Comparison of ENCODE assay signal across 15 cellular contexts in the genomic region with DNA sequence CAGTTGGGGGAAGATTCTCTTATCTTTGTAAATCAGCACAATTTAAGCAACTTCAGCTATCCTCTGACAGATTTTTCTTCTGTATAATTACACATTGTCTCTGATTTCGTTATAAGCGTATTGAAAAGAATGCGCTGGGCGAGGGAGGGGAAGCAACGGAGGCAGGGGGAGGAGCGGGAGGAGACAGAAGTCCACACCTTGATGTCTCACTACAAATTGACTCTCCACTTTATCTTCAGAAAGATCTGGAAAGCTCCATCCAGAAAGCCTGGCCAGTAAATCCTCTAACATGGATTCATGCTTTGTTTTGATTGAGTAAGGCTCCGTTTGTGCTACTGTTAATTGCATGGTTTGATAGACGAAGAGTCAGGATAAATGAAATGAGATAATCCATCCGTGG.
DNase-seq lines count a peak whose midpoint lies in the region; ATAC-seq and TF ChIP-seq lines count a peak whose summit lies in the region.
"Had no signal": no experiment of that assay in that cellular context is flagged by ENCODE, and none has a peak within 500 bp of the region (broad histone marks: within the 10 kb centered on the region; RNA-seq: fewer than 3 reads in every experiment).

No MANE protein-coding gene starts in this region.

- H3K4ac ChIP-seq in H9 (ENCODE audit: low read depth, low read length), result no peak overlapping the region

- H3K9me3 ChIP-seq in H9 (ENCODE audit: control insufficient read depth, low read depth, low read length), result peaks cover 20% of the 10 kb centered on the region
- no peaks in the 10 kb centered on the region for H3K9me3 ChIP-seq in endocrine pancreas (ENCODE audit: control insufficient read depth, low read length)
- peaks cover 17% of the 10 kb centered on the region for H3K9me3 ChIP-seq in mucosa of descending colon
- H3K9me3 ChIP-seq in SK-N-SH, result no peaks in the 10 kb centered on the region

- no peak overlapping the region for H4K5ac ChIP-seq in H9 (ENCODE audit: insufficient read length, low read depth, low read length)

- H4K20me1 ChIP-seq in H9 (ENCODE audit: control insufficient read depth, insufficient read depth, insufficient read length), result no peaks in the 10 kb centered on the region
- no peaks in the 10 kb centered on the region for H4K20me1 ChIP-seq in SK-N-SH (ENCODE audit: insufficient read depth)

- H4K91ac ChIP-seq in H9 (ENCODE audit: insufficient read length, low read depth, low read length), result no peak overlapping the region

- no peak overlapping the region for H3K9ac ChIP-seq in H9 (ENCODE audit: extremely low read depth, insufficient read length, low read length)
- no peak overlapping the region for H3K9ac ChIP-seq in endocrine pancreas (ENCODE audit: control insufficient read depth, insufficient read depth, low read length)
- H3K9ac ChIP-seq in SK-N-SH, result no peak overlapping the region

- H3K4me3 Mint-ChIP-seq in H9, result peak overlapping the region in 1 of 2 experiments; percentile 14; a peak in 1 of 5 replicates

- no peak overlapping the region for H2BK20ac ChIP-seq in H9 (ENCODE audit: low read depth, low read length, poor library complexity, severe bottlenecking)

- no peak overlapping the region for H3K23ac ChIP-seq in H9 (ENCODE audit: insufficient read length, low read depth, low read length)

- H3K9me2 ChIP-seq in SK-N-SH, result no peaks in the 10 kb centered on the region

- H3K27ac ChIP-seq in H9 (ENCODE audit: insufficient read length, low read depth, low read length), result no peak overlapping the region
- no peak overlapping the region for H3K27ac ChIP-seq in SK-N-SH (ENCODE audit: low read depth in 2 of 2, low read length in 1 of 2)
- H3K27ac ChIP-seq: SK-N-MC had no signal

- H3F3A ChIP-seq in SK-N-SH (replicated peaks; ENCODE audit: insufficient read depth), result no peaks in the 10 kb centered on the region

- POLR2A ChIA-PET in SK-N-SH (lab: Yijun Ruan, JAX), result no interaction called here

- no peaks in the 10 kb centered on the region; the same call in 1 of the 2 replicates for H3K27me3 ChIP-seq in H9 (ENCODE audit: insufficient read depth, low read length)
- H3K27me3 ChIP-seq in endocrine pancreas (ENCODE audit: control insufficient read depth, insufficient read depth, low read length), result no peaks in the 10 kb centered on the region
- H3K27me3 ChIP-seq in SK-N-SH (ENCODE audit: insufficient read depth), result no peaks in the 10 kb centered on the region

- H4K8ac ChIP-seq in H9 (replicated peaks; ENCODE audit: insufficient read length, low read depth, low read length), result no peak overlapping the region

- TF ChIP-seq EP300 in SK-N-SH (IDR thresholded peaks at IDR 0.05; ENCODE audit: borderline replicate concordance in 1 of 2, low read depth in 1 of 2, low read length in 1 of 2), result no peak

- DNase-seq in H9 (no peak), NCI-H748 (lab: John Stamatoyannopoulos, UW; ENCODE audit: unreplicated experiment) (peak; percentile 72), mucosa of descending colon (peak in 1 of 3 donors; percentile 38), SK-N-SH (no peak)
- DNase-seq: C1 segment of cervical spinal cord, DMS153, H7, KBM-7, NCI-H2171 treated with DMSO at 0.1 percent for 48 hours had no signal

- TF ChIP-seq CTCF in H9 (conservative IDR thresholded peaks at IDR 0.05) (no peak), mucosa of descending colon (IDR thresholded peaks at IDR 0.05) (no peak), SK-N-SH (IDR thresholded peaks at IDR 0.05) (no peak)

- no peak overlapping the region for H2BK15ac ChIP-seq in H9 (ENCODE audit: low read depth, low read length)

- H3T11ph ChIP-seq in H9 (ENCODE audit: low read length), result no peak overlapping the region

- H3K4me3 ChIP-seq in endocrine pancreas (ENCODE audit: control insufficient read depth, insufficient read depth, low read length) (peak overlapping the region; percentile 31), mucosa of descending colon (no peak overlapping the region), SK-N-SH (ENCODE audit: low read depth in 2 of 2, low read length in 1 of 2) (no peak overlapping the region)
- H3K4me3 ChIP-seq: SK-N-MC had no signal

- no peak overlapping the region for H2BK12ac ChIP-seq in H9 (ENCODE audit: insufficient read length, low read depth, low read length)

- H3K56ac ChIP-seq in H9 (ENCODE audit: insufficient read length, low read depth, low read length), result no peak overlapping the region

- H3K4me1 Mint-ChIP-seq in H9, result peaks cover 20% of the 10 kb centered on the region in 2 experiments

- CTCF ChIA-PET in SK-N-SH (lab: Yijun Ruan, JAX), result no interaction called here

- peaks cover 45 to 47% of the 10 kb centered on the region in 2 experiments for H3K9me3 Mint-ChIP-seq in H9

- peaks cover 27 to 46% (median 40%) of the 10 kb centered on the region in 3 experiments for H3K36me3 Mint-ChIP-seq in H9 (ENCODE audit: insufficient read depth in 1 of 3, low read depth in 3 of 3)

- TF ChIP-seq POLR2A in GM18505 (IDR thresholded peaks at IDR 0.05; ENCODE audit: borderline replicate concordance, extremely low read depth, insufficient read depth, insufficient read length), result no peak

- no peak for TF ChIP-seq RAD21 in SK-N-SH (IDR thresholded peaks at IDR 0.05; ENCODE audit: low read length)

- ATAC-seq in mucosa of descending colon, result peak; percentile 53
- no peak for ATAC-seq in GM18505 (IDR thresholded peaks at IDR 0.05; ENCODE audit: unreplicated experiment)
- no peak for ATAC-seq in HG02884 (IDR thresholded peaks at IDR 0.05; ENCODE audit: unreplicated experiment)
- no peak for ATAC-seq in HG02981 (IDR thresholded peaks at IDR 0.05; ENCODE audit: unreplicated experiment)
- ATAC-seq: Right ventricle myocardium inferior had no signal

- no peak overlapping the region for H3K27ac Mint-ChIP-seq in H9

- no peak overlapping the region for H2BK5ac ChIP-seq in H9 (ENCODE audit: insufficient read length, low read length)

- H3K4me1 ChIP-seq in H9 (ENCODE audit: insufficient read depth, low read length) (peaks cover 4% of the 10 kb centered on the region; the same call in 1 of the 2 replicates), endocrine pancreas (ENCODE audit: control insufficient read depth, insufficient read depth, low read length) (peaks cover 6% of the 10 kb centered on the region), mucosa of descending colon (ENCODE audit: low read depth) (peaks cover 10% of the 10 kb centered on the region), SK-N-SH (ENCODE audit: control insufficient read depth in 1 of 2, insufficient read depth in 2 of 2, low read depth in 1 of 2, low read length in 1 of 2) (no peaks in the 10 kb centered on the region)

- H3K36me3 ChIP-seq in endocrine pancreas (ENCODE audit: control insufficient read depth, insufficient read depth, low read length) (no peaks in the 10 kb centered on the region), mucosa of descending colon (ENCODE audit: low read depth) (no peaks in the 10 kb centered on the region), SK-N-SH (replicated peaks in 1 of 2; ENCODE audit: control insufficient read depth in 1 of 2, insufficient read depth in 2 of 2, low read length in 1 of 2) (no peaks in the 10 kb centered on the region)

- H3K27me3 Mint-ChIP-seq in H9 (ENCODE audit: low read depth), result peaks cover 25% of the 10 kb centered on the region

- H3K18ac ChIP-seq in H9 (ENCODE audit: insufficient read length, low read depth, low read length), result no peak overlapping the region

- intact Hi-C loops in mucosa of descending colon (cut with DNase I, micrococcal nuclease), result no loop called here

- H3K23me2 ChIP-seq in H9 (ENCODE audit: insufficient read length, low read depth, low read length, poor library complexity, severe bottlenecking), result no peaks in the 10 kb centered on the region

- H3K4me2 ChIP-seq in H9 (ENCODE audit: insufficient read depth, insufficient read length, low read length) (peak overlapping the region; percentile 12), SK-N-SH (no peak overlapping the region)

- no peak overlapping the region for H2BK120ac ChIP-seq in H9 (ENCODE audit: low read depth, low read length, poor library complexity, severe bottlenecking)

- no peak overlapping the region for H2AK5ac ChIP-seq in H9 (ENCODE audit: insufficient read length, low read length)

- WGBS in H9 (ENCODE audit: extremely low coverage, insufficient read length, low lambda C conversion rate), result no CpG with 5 or more reads among the region's 9 CpGs
- 56% methylated on average over 9 of the region's 9 CpGs for WGBS in SK-N-SH (ENCODE audit: low lambda C conversion rate)

- no peak overlapping the region for H2AFZ ChIP-seq in H9 (ENCODE audit: low read length)
- H2AFZ ChIP-seq in SK-N-SH (ENCODE audit: low read depth), result no peak overlapping the region

- H3K79me2 ChIP-seq in H9 (ENCODE audit: insufficient read depth, low read length) (no peaks in the 10 kb centered on the region), SK-N-SH (ENCODE audit: insufficient read depth) (no peaks in the 10 kb centered on the region)

- H3K14ac ChIP-seq in H9 (ENCODE audit: insufficient read depth, low read length), result no peak overlapping the region

- no peaks in the 10 kb centered on the region for H3K79me1 ChIP-seq in H9 (ENCODE audit: insufficient read depth, low read depth, low read length, poor library complexity, severe bottlenecking)

TF ChIP-seq in SK-N-SH, 30 proteins besides CTCF, POLR2A, EP300 and RAD21 (continues in another document):
- TF ChIP-seq GATA2 (CRISPR knock-in tag; IDR thresholded peaks at IDR 0.05) (no peak), YY1 (IDR thresholded peaks at IDR 0.05; ENCODE audit: low read depth) (no peak), JUND (IDR thresholded peaks at IDR 0.05) (no peak), CHD2 (IDR thresholded peaks at IDR 0.05; ENCODE audit: low read length, partially characterized antibody) (no peak)
- TF ChIP-seq, protein P1, sequence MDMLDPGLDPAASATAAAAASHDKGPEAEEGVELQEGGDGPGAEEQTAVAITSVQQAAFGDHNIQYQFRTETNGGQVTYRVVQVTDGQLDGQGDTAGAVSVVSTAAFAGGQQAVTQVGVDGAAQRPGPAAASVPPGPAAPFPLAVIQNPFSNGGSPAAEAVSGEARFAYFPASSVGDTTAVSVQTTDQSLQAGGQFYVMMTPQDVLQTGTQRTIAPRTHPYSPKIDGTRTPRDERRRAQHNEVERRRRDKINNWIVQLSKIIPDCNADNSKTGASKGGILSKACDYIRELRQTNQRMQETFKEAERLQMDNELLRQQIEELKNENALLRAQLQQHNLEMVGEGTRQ (IDR thresholded peaks at IDR 0.05; ENCODE audit: borderline replicate concordance, low read depth, low read length), result no peak
- TF ChIP-seq, protein P2, sequence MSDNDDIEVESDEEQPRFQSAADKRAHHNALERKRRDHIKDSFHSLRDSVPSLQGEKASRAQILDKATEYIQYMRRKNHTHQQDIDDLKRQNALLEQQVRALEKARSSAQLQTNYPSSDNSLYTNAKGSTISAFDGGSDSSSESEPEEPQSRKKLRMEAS (IDR thresholded peaks at IDR 0.05; ENCODE audit: low read depth), result no peak
